8 cellular contexts compared by ENCODE assay signal in the genomic region with DNA sequence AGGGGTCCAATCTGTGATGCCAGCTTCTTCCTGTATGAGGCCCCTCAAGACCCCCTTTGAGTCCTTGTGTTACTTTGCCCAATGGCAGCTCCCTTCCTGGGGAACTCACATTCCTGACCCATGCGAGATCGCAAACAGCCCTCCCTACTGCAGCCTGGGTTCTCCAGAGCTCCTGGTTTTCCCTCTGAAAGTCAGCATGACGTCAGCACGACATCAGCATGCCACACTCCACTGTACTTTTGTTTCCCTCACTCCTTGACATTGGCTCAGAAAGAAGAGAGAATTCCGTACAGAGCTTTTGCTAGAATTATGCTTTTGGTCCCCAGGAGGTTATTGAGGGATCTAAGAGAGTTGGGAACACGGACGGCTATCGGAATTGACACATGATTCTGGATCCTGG.
"Had no signal": no experiment of that assay in that cellular context is flagged by ENCODE, and none has a peak within 500 bp of the region (broad histone marks: within the 10 kb centered on the region; RNA-seq: fewer than 3 reads in every experiment).

No MANE protein-coding gene starts in this region.

- DNase-seq: GDM1, GF-D8 had no signal

- FAIRE-seq: G401.6, GM12878, GM12891, GM12892, GM18507, GM19239 had no signal

- ATAC-seq: GM12878 had no signal

- H3K4me3 ChIP-seq: GM12878 had no signal
